8 cellular contexts compared by ENCODE assay signal in the genomic region with DNA sequence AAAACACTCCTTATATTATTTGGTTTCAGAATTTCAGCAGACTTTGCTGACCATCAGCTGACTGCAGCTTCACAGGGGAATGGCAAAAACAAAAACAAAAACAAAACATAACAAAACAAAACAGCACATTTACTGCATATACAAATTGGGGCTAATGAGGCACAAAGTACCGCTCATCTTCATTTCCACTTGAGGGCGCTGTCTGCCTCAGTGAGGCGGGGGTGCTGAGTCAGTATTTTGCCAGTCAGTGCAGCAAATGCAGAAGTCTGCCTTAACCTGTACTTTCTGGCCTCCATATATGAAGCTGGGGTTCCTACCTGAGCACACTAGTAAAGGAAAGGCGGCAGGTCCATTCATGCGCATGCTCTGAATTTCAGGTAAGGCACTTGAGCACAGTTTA. TPM values are rescaled to one million over a fixed set of nuclear protein-coding genes. Genes with fewer than 3 reads are reported as not detected.
DNase-seq lines count a peak whose midpoint lies in the region; ATAC-seq and TF ChIP-seq lines count a peak whose summit lies in the region.

No MANE protein-coding gene starts in this region.

- no peak overlapping the region for H3K27ac ChIP-seq in heart left ventricle

- TF ChIP-seq CTCF in fibroblast of mammary gland (conservative IDR thresholded peaks at IDR 0.05; ENCODE audit: control insufficient read depth, insufficient read depth, low read depth, low read length) (peak; percentile 55), heart left ventricle (IDR thresholded peaks at IDR 0.05) (peak in 4 of 12 donors; percentile 19 to 42 (median 23))

- DNase-seq in activated T-cell treated with anti-CD3 and anti-CD28 coated beads for 1 hour (ENCODE audit: low read depth), result peak; percentile 5
- DNase-seq in activated T-cell treated with anti-CD3 and anti-CD28 coated beads for 4 hours, result no peak
- DNase-seq in Jurkat, Clone E6-1 (ENCODE audit: low read depth, low spot score), result peak; percentile 29
- DNase-seq in activated CD4-positive, alpha-beta T cell treated with anti-CD3 and anti-CD28 coated beads for 4 hours, result peak; percentile 23 to 34
- DNase-seq in fibroblast of mammary gland (ENCODE audit: low read depth), result peak; percentile 26
- peak; percentile 41 to 57 for DNase-seq in stimulated activated CD4-positive, alpha-beta T cell treated with anti-CD3 and anti-CD28 coated beads, Interleukin-4, amount 100 ng/mL, for 48 hours (ENCODE audit: low read depth in 2 of 2)
- DNase-seq in heart left ventricle, result no peak

- ATAC-seq in GM19035 (IDR thresholded peaks at IDR 0.05; ENCODE audit: unreplicated experiment) (no peak), heart left ventricle (no peak)

- H3K36me3 ChIP-seq in heart left ventricle, result no peaks in the 10 kb centered on the region

- H3K9me3 ChIP-seq in heart left ventricle, result no peaks in the 10 kb centered on the region

- intact Hi-C loops in heart left ventricle (cut with DNase I), result loop anchor here in 1 of 10 donors (10.0 kb wide), 1 partner anchor 298 kb away; no protein-coding TSS in a partner anchor

- peaks cover 0 to 3% (median 0%) of the 10 kb centered on the region in 12 donors for H3K4me1 ChIP-seq in heart left ventricle

- no peak overlapping the region for H3K4me3 ChIP-seq in Jurkat, Clone E6-1 (ENCODE audit: low read length)
- H3K4me3 ChIP-seq in fibroblast of mammary gland (ENCODE audit: control insufficient read depth, low read depth, low read length) (no peak overlapping the region), heart left ventricle (no peak overlapping the region)

- TF ChIP-seq POLR2A in heart left ventricle (IDR thresholded peaks at IDR 0.05), result no peak

- H3K27me3 ChIP-seq in heart left ventricle, result peaks cover 0 to 13% (median 4%) of the 10 kb centered on the region in 9 donors

- WGBS in heart left ventricle, 4 donors, result 41 to 56% (median 45%) methylated on average over 5 of the region's 5 CpGs

RNA-seq across cellular contexts. Expression of a gene that starts 13.5 kb away (rescaled TPM):
- not detected for polyA plus RNA-seq in Jurkat, Clone E6-1 (2012; ENCODE audit: insufficient read depth, insufficient read length)
- 1 to 10 TPM in 1 of 9 donors, under 1 TPM in 3, not detected in 5; 0.49 to 2.1 (median 0.91) TPM for total RNA-seq in heart left ventricle
- under 1 TPM; 0.33 to 0.84 TPM for polyA plus RNA-seq in heart left ventricle

Comparison
In these comparisons a context has a peak if more than half of its experiments do, and no peak if none do; other contexts are left out.
1. DNase-seq: peak in activated T-cell treated with anti-CD3 and anti-CD28 coated beads for 1 hour (single experiment), Jurkat, Clone E6-1 (single experiment), activated CD4-positive, alpha-beta T cell treated with anti-CD3 and anti-CD28 coated beads for 4 hours (2 of 2), fibroblast of mammary gland (single experiment) and stimulated activated CD4-positive, alpha-beta T cell treated with anti-CD3 and anti-CD28 coated beads, Interleukin-4, amount 100 ng/mL, for 48 hours (2 of 2); none in activated T-cell treated with anti-CD3 and anti-CD28 coated beads for 4 hours (single experiment) and heart left ventricle (0 of 5).